ENCODE assay signal across 28 cellular contexts in the genomic region with DNA sequence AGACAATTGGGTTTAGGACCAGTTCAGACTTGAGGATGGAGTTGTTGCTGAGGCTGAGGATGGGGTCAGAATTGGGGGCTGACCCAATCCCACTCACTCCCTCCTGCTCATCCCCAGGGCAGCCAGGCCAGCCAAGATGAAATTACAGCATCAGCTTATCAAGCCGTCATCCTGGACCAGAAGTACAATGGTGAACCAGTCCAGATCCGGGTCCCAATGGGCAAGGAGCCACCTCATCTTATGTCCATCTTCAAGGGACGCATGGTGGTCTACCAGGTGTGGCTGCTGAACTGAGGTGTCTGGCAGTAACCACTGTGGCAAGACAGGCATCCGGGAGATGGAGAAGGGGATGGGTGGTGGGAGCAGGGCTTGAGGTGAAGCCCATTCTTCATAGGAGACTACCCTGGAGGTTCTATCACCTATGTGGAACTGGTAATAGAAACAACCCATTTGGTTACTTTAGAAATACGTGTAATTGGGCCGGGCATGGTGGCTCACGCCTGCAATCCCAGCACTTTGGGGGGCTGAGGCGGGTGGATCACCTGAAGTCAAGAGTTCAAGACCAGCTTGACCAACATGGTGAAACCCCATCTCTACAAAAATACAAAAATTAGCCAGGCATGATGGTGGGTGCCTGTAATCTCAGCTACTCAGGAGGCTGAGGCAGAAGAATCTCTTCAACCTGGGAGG. TPM values are rescaled to one million over a fixed set of nuclear protein-coding genes. Genes with fewer than 3 reads are reported as not detected.
DNase-seq lines count a peak whose midpoint lies in the region; ATAC-seq, FAIRE-seq and TF ChIP-seq lines count a peak whose summit lies in the region.
"Had no signal": no experiment of that assay in that cellular context is flagged by ENCODE, and none has a peak within 500 bp of the region (broad histone marks: within the 10 kb centered on the region; RNA-seq: fewer than 3 reads in every experiment).

No MANE protein-coding gene starts in this region.

- H3K27me3 Mint-ChIP-seq in activated naive CD8-positive, alpha-beta T cell treated with anti-CD3 and anti-CD28 coated beads, Interleukin-2, amount 10 ng/mL, durations not matched to agents 7 days and 5 days = peaks cover 4% of the 10 kb centered on the region
- no peaks in the 10 kb centered on the region for H3K27me3 Mint-ChIP-seq in activated naive CD8-positive, alpha-beta T cell treated with anti-CD3 and anti-CD28 coated beads for 36 hours
- H3K27me3 Mint-ChIP-seq: CD4-positive, alpha-beta T cell had no signal

- POLR2A ChIA-PET in activated naive CD8-positive, alpha-beta T cell treated with anti-CD3 and anti-CD28 coated beads, Interleukin-2, amount 10 ng/mL, durations not matched to agents 7 days and 5 days (lab: Charles Lee) = no interaction called here

- intact Hi-C loops in kidney (cut with DNase I) = no loop called here
- intact Hi-C loops in sigmoid colon (cut with DNase I) = no loop called here

- H3K4me3 Mint-ChIP-seq in activated naive CD8-positive, alpha-beta T cell treated with anti-CD3 and anti-CD28 coated beads, Interleukin-2, amount 10 ng/mL, durations not matched to agents 7 days and 5 days = no peak overlapping the region
- H3K4me3 Mint-ChIP-seq in activated naive CD8-positive, alpha-beta T cell treated with anti-CD3 and anti-CD28 coated beads for 36 hours = no peak overlapping the region
- H3K4me3 Mint-ChIP-seq: CD4-positive, alpha-beta T cell; H9 had no signal

- H3K4me1 ChIP-seq in kidney (ENCODE audit: control insufficient read depth in 1 of 2, insufficient read depth in 1 of 2, low read depth in 1 of 2, low read length in 2 of 2) (no peaks in the 10 kb centered on the region), sigmoid colon (no peaks in the 10 kb centered on the region), SJCRH30 (no peaks in the 10 kb centered on the region)
- H3K4me1 ChIP-seq: A549, SJSA1 had no signal

- no peaks in the 10 kb centered on the region for H3K9me3 ChIP-seq in kidney (ENCODE audit: control insufficient read depth in 1 of 2, low read length in 2 of 2)
- H3K9me3 ChIP-seq in sigmoid colon = no peaks in the 10 kb centered on the region
- no peaks in the 10 kb centered on the region for H3K9me3 ChIP-seq in SJCRH30 (replicated peaks)
- H3K9me3 ChIP-seq: A549; BLaER1 treated with 17β-estradiol and CSF1 and Interleukin-3, amounts not matched to agents 10 nM and 100 nM; SJSA1 had no signal

- H3K36me3 ChIP-seq in kidney (ENCODE audit: control insufficient read depth in 1 of 2, insufficient read depth in 2 of 2, low read length in 2 of 2) (peaks cover 0 to 3% of the 10 kb centered on the region in 2 donors), sigmoid colon (no peaks in the 10 kb centered on the region), SJCRH30 (no peaks in the 10 kb centered on the region)
- H3K36me3 ChIP-seq: BLaER1 treated with 17β-estradiol and CSF1 and Interleukin-3, amounts not matched to agents 10 nM and 100 nM; SJSA1 had no signal

- H3K27ac ChIP-seq in kidney (ENCODE audit: low read depth in 2 of 2, low read length in 2 of 2) = no peak overlapping the region
- no peak overlapping the region for H3K27ac ChIP-seq in sigmoid colon
- H3K27ac ChIP-seq in SJCRH30 = no peak overlapping the region
- H3K27ac ChIP-seq: A549; BLaER1 treated with 17β-estradiol and CSF1 and Interleukin-3, amounts not matched to agents 10 nM and 100 nM; SJSA1 had no signal

- no peaks in the 10 kb centered on the region for H3K36me3 Mint-ChIP-seq in activated naive CD8-positive, alpha-beta T cell treated with anti-CD3 and anti-CD28 coated beads, Interleukin-2, amount 10 ng/mL, durations not matched to agents 7 days and 5 days
- H3K36me3 Mint-ChIP-seq in activated naive CD8-positive, alpha-beta T cell treated with anti-CD3 and anti-CD28 coated beads for 36 hours = no peaks in the 10 kb centered on the region

- no peaks in the 10 kb centered on the region for H3K27me3 ChIP-seq in sigmoid colon
- no peaks in the 10 kb centered on the region for H3K27me3 ChIP-seq in SJCRH30
- H3K27me3 ChIP-seq: BLaER1 treated with 17β-estradiol and CSF1 and Interleukin-3, amounts not matched to agents 10 nM and 100 nM; SJSA1 had no signal

- TF ChIP-seq CTCF in kidney (IDR thresholded peaks at IDR 0.05; ENCODE audit: borderline replicate concordance, extremely low read depth, insufficient read depth) = no peak
- TF ChIP-seq CTCF in sigmoid colon (IDR thresholded peaks at IDR 0.05) = no peak

- DNase-seq in activated naive CD8-positive, alpha-beta T cell treated with anti-CD3 and anti-CD28 coated beads, Interleukin-2, amount 10 ng/mL, durations not matched to agents 7 days and 5 days = peak; percentile 9
- DNase-seq in activated naive CD8-positive, alpha-beta T cell treated with anti-CD3 and anti-CD28 coated beads for 36 hours = no peak
- DNase-seq in kidney = peak; percentile 28
- peak; percentile 47 for DNase-seq in sigmoid colon
- DNase-seq in 8988T = no peak
- no peak for DNase-seq in SJCRH30
- DNase-seq: AML-193, H9, MV-4-11, NCI-H1105, NCI-H146, NCI-H1930, NCI-H2107, NCI-H524, NCI-H774, PC-3 had no signal

- no peak overlapping the region for H3K9ac ChIP-seq in kidney (ENCODE audit: low read length in 2 of 2)
- H3K9ac ChIP-seq: BLaER1 treated with 17β-estradiol and CSF1 and Interleukin-3, amounts not matched to agents 10 nM and 100 nM had no signal

- TF ChIP-seq EP300 in sigmoid colon (IDR thresholded peaks at IDR 0.05) = no peak

- ATAC-seq in activated naive CD8-positive, alpha-beta T cell treated with anti-CD3 and anti-CD28 coated beads, Interleukin-2, amount 10 ng/mL, durations not matched to agents 7 days and 5 days (ENCODE audit: low read depth) = no peak
- no peak for ATAC-seq in GM21576 (IDR thresholded peaks at IDR 0.05; ENCODE audit: unreplicated experiment)
- ATAC-seq in GM19397 (IDR thresholded peaks at IDR 0.05; ENCODE audit: unreplicated experiment) = no peak
- ATAC-seq: A549, GM12878, K562, PC-3, Right ventricle myocardium inferior had no signal

- H3K4me3 ChIP-seq in kidney (ENCODE audit: low read length in 2 of 2) (no peak overlapping the region), sigmoid colon (no peak overlapping the region), SJCRH30 (no peak overlapping the region)
- H3K4me3 ChIP-seq: A549; BLaER1 treated with 17β-estradiol and CSF1 and Interleukin-3, amounts not matched to agents 10 nM and 100 nM; GM12878; K562; SJSA1 had no signal

- no peak for FAIRE-seq in kidney (lab: Jason Lieb, UNC)
- FAIRE-seq: A549, G401.6, GM12878, K562 had no signal

- no peaks in the 10 kb centered on the region for H3K9me3 Mint-ChIP-seq in activated naive CD8-positive, alpha-beta T cell treated with anti-CD3 and anti-CD28 coated beads, Interleukin-2, amount 10 ng/mL, durations not matched to agents 7 days and 5 days
- no peaks in the 10 kb centered on the region for H3K9me3 Mint-ChIP-seq in activated naive CD8-positive, alpha-beta T cell treated with anti-CD3 and anti-CD28 coated beads for 36 hours
- H3K9me3 Mint-ChIP-seq: CD4-positive, alpha-beta T cell; H9 had no signal

- 93 to 96% methylated on average over 8 of the region's 8 CpGs for WGBS in sigmoid colon, 2 donors

- no peak overlapping the region for H3K27ac Mint-ChIP-seq in activated naive CD8-positive, alpha-beta T cell treated with anti-CD3 and anti-CD28 coated beads, Interleukin-2, amount 10 ng/mL, durations not matched to agents 7 days and 5 days
- H3K27ac Mint-ChIP-seq in activated naive CD8-positive, alpha-beta T cell treated with anti-CD3 and anti-CD28 coated beads for 36 hours = no peak overlapping the region
- H3K27ac Mint-ChIP-seq: CD4-positive, alpha-beta T cell had no signal

- TF ChIP-seq POLR2A in sigmoid colon (IDR thresholded peaks at IDR 0.05) = no peak

- peaks cover 11% of the 10 kb centered on the region for H3K4me1 Mint-ChIP-seq in activated naive CD8-positive, alpha-beta T cell treated with anti-CD3 and anti-CD28 coated beads, Interleukin-2, amount 10 ng/mL, durations not matched to agents 7 days and 5 days
- no peaks in the 10 kb centered on the region for H3K4me1 Mint-ChIP-seq in activated naive CD8-positive, alpha-beta T cell treated with anti-CD3 and anti-CD28 coated beads for 36 hours

RNA-seq across cellular contexts. Expression of a gene that starts 13.9 kb away (rescaled TPM):
- total RNA-seq in activated naive CD8-positive, alpha-beta T cell treated with anti-CD3 and anti-CD28 coated beads, Interleukin-2, amount 10 ng/mL, durations not matched to agents 7 days and 5 days = not detected
- total RNA-seq in activated naive CD8-positive, alpha-beta T cell treated with anti-CD3 and anti-CD28 coated beads for 36 hours = not detected
- 9.0 TPM for total RNA-seq in kidney
- polyA plus RNA-seq in kidney (ENCODE audit: insufficient read depth, low read depth, low replicate concordance) = 10.5 TPM
- 1 to 10 TPM in 1 of 4 donors, under 1 TPM in 1, not detected in 2; 0.71 to 2.8 TPM for total RNA-seq in sigmoid colon
- 100 to 1,000 TPM; 111 to 172 (median 170) TPM for polyA plus RNA-seq in sigmoid colon
- total RNA-seq in SJCRH30 (2014; rRNA removed; shearing (Covaris generic)) = 0.02 and 0.03 TPM in 2 replicates
- total RNA-seq: LHCN-M2, MCF 10A, Right ventricle myocardium inferior, SJSA1 had no signal

RNA-seq across cellular contexts. Expression of a gene that starts 33.2 kb away (rescaled TPM):
- 100 to 1,000 TPM; 169 to 174 TPM for total RNA-seq in activated naive CD8-positive, alpha-beta T cell treated with anti-CD3 and anti-CD28 coated beads, Interleukin-2, amount 10 ng/mL, durations not matched to agents 7 days and 5 days
- 10 to 100 TPM; 67.8 to 73.5 TPM for total RNA-seq in activated naive CD8-positive, alpha-beta T cell treated with anti-CD3 and anti-CD28 coated beads for 36 hours
- total RNA-seq in kidney (196 TPM), sigmoid colon (10 to 100 TPM; 78.4 to 90.3 (median 80.7) TPM)
- polyA plus RNA-seq in kidney (ENCODE audit: insufficient read depth, low read depth, low replicate concordance) (118 TPM), sigmoid colon (100 to 1,000 TPM in 2 of 3 donors, 10 to 100 TPM in 1; 75.1 to 120 (median 105) TPM)
- total RNA-seq in SJCRH30 (2014; rRNA removed; shearing (Covaris generic)) = 61.5 and 69.9 TPM in 2 replicates

RNA-seq across cellular contexts. Expression of a gene that starts 50.7 kb away (rescaled TPM):
- 1 to 10 TPM; 1.6 to 1.7 TPM for total RNA-seq in activated naive CD8-positive, alpha-beta T cell treated with anti-CD3 and anti-CD28 coated beads, Interleukin-2, amount 10 ng/mL, durations not matched to agents 7 days and 5 days
- under 1 TPM; 0.08 TPM for total RNA-seq in activated naive CD8-positive, alpha-beta T cell treated with anti-CD3 and anti-CD28 coated beads for 36 hours
- 37.6 TPM for total RNA-seq in kidney
- polyA plus RNA-seq in kidney (ENCODE audit: insufficient read depth, low read depth, low replicate concordance) = 1.2 TPM
- 10 to 100 TPM; 13.8 to 19.0 (median 16.9) TPM for total RNA-seq in sigmoid colon
- polyA plus RNA-seq in sigmoid colon = 1 to 10 TPM; 1.2 to 7.0 (median 1.6) TPM
- total RNA-seq in SJCRH30 (2014; rRNA removed; shearing (Covaris generic)) = 0.35 and 0.36 TPM in 2 replicates

Comparison
In these comparisons a context has a peak if more than half of its experiments do, and no peak if none do; other contexts are left out.
1. DNase-seq: peak in activated naive CD8-positive, alpha-beta T cell treated with anti-CD3 and anti-CD28 coated beads, Interleukin-2, amount 10 ng/mL, durations not matched to agents 7 days and 5 days (single experiment), kidney (single experiment) and sigmoid colon (single experiment); none in activated naive CD8-positive, alpha-beta T cell treated with anti-CD3 and anti-CD28 coated beads for 36 hours (single experiment), 8988T (single experiment) and SJCRH30 (0 of 2).
2. RNA of a gene that starts 50.7 kb away (total RNA-seq): 37.6 TPM in kidney (single experiment) and 13.8 to 19.0 TPM in sigmoid colon; 1.6 to 1.7 TPM in activated naive CD8-positive, alpha-beta T cell treated with anti-CD3 and anti-CD28 coated beads, Interleukin-2, amount 10 ng/mL, durations not matched to agents 7 days and 5 days, 0.35 to 0.36 TPM in SJCRH30 and 0.08 TPM in activated naive CD8-positive, alpha-beta T cell treated with anti-CD3 and anti-CD28 coated beads for 36 hours; every median in the first group is over 4 times any median in the second.